ENCODE assay signal across 9 cellular contexts in the genomic region with DNA sequence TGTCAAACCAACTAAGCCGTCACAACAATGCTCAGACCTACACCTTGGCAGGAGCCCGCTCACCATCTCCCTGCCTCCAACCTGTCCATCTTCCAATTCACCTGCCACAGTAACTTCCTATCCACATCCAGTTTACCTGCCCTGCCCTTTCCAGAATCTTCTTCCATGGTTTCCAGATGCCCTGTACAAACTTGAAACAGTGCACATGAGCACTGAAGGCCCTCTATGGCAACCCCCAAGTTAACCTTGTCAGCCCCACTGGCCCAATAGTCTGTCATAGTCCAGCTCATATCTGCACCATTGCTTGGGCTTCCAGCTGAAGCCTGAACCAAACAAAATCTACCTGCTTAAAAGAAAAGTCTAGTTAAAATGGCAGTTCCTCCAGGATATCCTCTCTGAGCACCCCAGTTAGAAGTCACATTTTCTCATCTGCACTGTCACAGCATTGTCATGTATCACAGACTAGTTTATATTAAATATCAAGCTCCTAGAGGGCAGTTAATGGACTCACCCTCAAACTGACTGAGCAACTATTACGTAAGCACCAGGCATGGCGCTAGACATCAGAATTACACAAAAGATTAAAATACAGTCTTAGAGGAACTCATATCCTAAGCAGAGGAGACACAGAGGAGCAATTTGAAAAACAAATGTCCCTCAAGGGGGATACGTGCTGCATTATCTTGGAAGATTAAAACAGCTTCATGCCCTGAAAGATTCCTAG. TPM values are rescaled to one million over a fixed set of nuclear protein-coding genes. Genes with fewer than 3 reads are reported as not detected.
A peak's percentile ranks its signal among the peaks of the same experiment; 100 is the strongest.
DNase-seq lines count a peak whose midpoint lies in the region; ATAC-seq and TF ChIP-seq lines count a peak whose summit lies in the region.
"Had no signal": no experiment of that assay in that cellular context is flagged by ENCODE, and none has a peak within 500 bp of the region (broad histone marks: within the 10 kb centered on the region; RNA-seq: fewer than 3 reads in every experiment).

No MANE protein-coding gene starts in this region.

- no peak overlapping the region for H3K4ac ChIP-seq in IMR-90 (ENCODE audit: low read depth, low read length)

- H3K9me3 Mint-ChIP-seq in T-cell, result no peaks in the 10 kb centered on the region

- no peak overlapping the region for H4K91ac ChIP-seq in IMR-90 (ENCODE audit: insufficient read depth, low read depth, low read length)

- no peak overlapping the region for H2AK9ac ChIP-seq in IMR-90 (replicated peaks; ENCODE audit: low read depth, low read length, poor library complexity)

- dilution Hi-C loops in IMR-90 (cut with HindIII; ENCODE audit: low sequenced_read_pairs, unreplicated experiment), result no loop called here

- H4K20me1 ChIP-seq in IMR-90 (ENCODE audit: insufficient read depth, low read length) (peaks cover 99% of the 10 kb centered on the region), smooth muscle cell (ENCODE audit: low read depth) (peaks cover 100% of the 10 kb centered on the region)

- H3K4me3 Mint-ChIP-seq in T-cell, result peak overlapping the region; percentile 11 to 63 (median 37)

- no peak overlapping the region for H4K8ac ChIP-seq in IMR-90 (ENCODE audit: low read depth in 2 of 2, low read length in 2 of 2)

- peaks cover 100% of the 10 kb centered on the region for H3K79me2 ChIP-seq in smooth muscle cell (ENCODE audit: low read depth)

- ATAC-seq in IMR-90 (ENCODE audit: low read depth) (no peak), T-cell (replicated peaks in 1 of 4) (no peak), esophagus mucosa (peak; percentile 57), SK-N-SH treated with all-trans-retinoic acid at 6 μM for 48 hours (no peak)

- CTCF ChIA-PET in IMR-90 (lab: Yijun Ruan, JAX) (interaction anchor here (1.5 kb wide), 1 partner anchor 88 kb away, joined by 4 read pairs; no protein-coding TSS in a partner anchor), T-cell (lab: Charles Lee) (interaction anchor here (0.7 to 5.2 kb wide), 6 partner anchors 9 to 88 kb away, joined by 3 to 28 read pairs (median 3); partner anchors contain the start of gene NFE2L2 (in 1 of the 2)), GM10248 (lab: Yijun Ruan, JAX) (interaction anchor here (0.7 to 1.7 kb wide), 6 partner anchors 9 to 55 kb away, joined by 3 to 11 read pairs (median 4); no protein-coding TSS in a partner anchor)

- no peak for TF ChIP-seq POLR2A in IMR-90 (IDR thresholded peaks at IDR 0.05; ENCODE audit: low read depth, low read length)

- H2BK120ac ChIP-seq in IMR-90 (ENCODE audit: low read depth, low read length), result no peak overlapping the region

- H3K4me1 Mint-ChIP-seq in T-cell, result peaks cover 85 to 92% (median 91%) of the 10 kb centered on the region in 3 donors

- H3K27me3 ChIP-seq in IMR-90 (ENCODE audit: control insufficient read depth, insufficient read depth, low read length), result no peaks in the 10 kb centered on the region
- no peaks in the 10 kb centered on the region for H3K27me3 ChIP-seq in smooth muscle cell (ENCODE audit: low read depth)

- POLR2A ChIA-PET in IMR-90 (lab: Charles Lee; ENCODE audit: unreplicated experiment) (no interaction called here), T-cell (lab: Charles Lee) (interaction anchor here (0.6 to 2.4 kb wide), 5 partner anchors 10 to 21 kb away, joined by 3 to 9 read pairs (median 4); partner anchors contain the start of gene NFE2L2 (in 2 of the 2)), GM10248 (lab: Yijun Ruan, JAX) (interaction anchor here (1.5 kb wide), 1 partner anchor 12 kb away, joined by 3 read pairs; the partner anchor contains the start of gene NFE2L2)

- intact Hi-C loops in IMR-90 (cut with micrococcal nuclease), result no loop called here

- no peaks in the 10 kb centered on the region for H3K27me3 Mint-ChIP-seq in T-cell

- no peak overlapping the region for H4K5ac ChIP-seq in IMR-90 (ENCODE audit: low read depth, low read length)

- H3K4me1 ChIP-seq in IMR-90 (ENCODE audit: control insufficient read depth, insufficient read depth, low read length) (peaks cover 26% of the 10 kb centered on the region), smooth muscle cell (ENCODE audit: low read depth) (peaks cover 5% of the 10 kb centered on the region)

- DNase-seq in IMR-90, result no peak
- no peak for DNase-seq in T-cell
- DNase-seq in smooth muscle cell (lab: John Stamatoyannopoulos, UW; ENCODE audit: unreplicated experiment), result no peak
- DNase-seq in NCI-H2227 treated with DMSO at 0.1 percent for 48 hours (lab: John Stamatoyannopoulos, UW), result no peak
- no peak for DNase-seq in GM10248 (ENCODE audit: extremely low spot score)
- DNase-seq: NCI-H1092 treated with DMSO at 0.1 percent for 48 hours had no signal

- H3K9me3 ChIP-seq in IMR-90 (ENCODE audit: control insufficient read depth, insufficient read depth, low read length) (no peaks in the 10 kb centered on the region; the same call in 1 of the 2 replicates), smooth muscle cell (replicated peaks; ENCODE audit: low read depth) (no peaks in the 10 kb centered on the region)

- no peak for TF ChIP-seq CTCF in IMR-90 (conservative IDR thresholded peaks at IDR 0.05; ENCODE audit: low read depth, low read length)
- TF ChIP-seq CTCF in smooth muscle cell (IDR thresholded peaks at IDR 0.05; ENCODE audit: borderline replicate concordance, insufficient read depth, poor library complexity, severe bottlenecking), result no peak
- no peak for TF ChIP-seq CTCF in GM10248 (IDR thresholded peaks at IDR 0.05; ENCODE audit: control extremely low read depth, extremely low read depth, low read depth, missing control alignments)

- no peak overlapping the region for H2BK20ac ChIP-seq in IMR-90 (ENCODE audit: low read depth, low read length)

- H3K56ac ChIP-seq in IMR-90 (ENCODE audit: extremely low read depth, insufficient read depth, low read length), result no peak overlapping the region

- H3K36me3 ChIP-seq in IMR-90 (ENCODE audit: control insufficient read depth, insufficient read depth, low read length) (peaks cover 36% of the 10 kb centered on the region), smooth muscle cell (ENCODE audit: low read depth) (no peaks in the 10 kb centered on the region)

- BruUV-seq in IMR-90 (replicated peaks; lab: Mats Ljungman, UMichigan), result no TSS peak

- H3K9me1 ChIP-seq in IMR-90 (ENCODE audit: insufficient read depth, low read length), result peaks cover 40% of the 10 kb centered on the region

- 83% methylated on average over 2 of the region's 5 CpGs; no CpG with 5 or more reads in 1 of the 2 experiments for WGBS in IMR-90 (ENCODE audit: extremely low coverage in 2 of 2, insufficient read length in 1 of 2), 2 experiments
- WGBS in smooth muscle cell (ENCODE audit: low lambda C conversion rate), result 83% methylated on average over 5 of the region's 5 CpGs

- peaks cover 43% of the 10 kb centered on the region for H3K36me3 Mint-ChIP-seq in T-cell

- no peak overlapping the region for H3K18ac ChIP-seq in IMR-90 (ENCODE audit: low read depth, low read length)

- H3K4me3 ChIP-seq in IMR-90 (ENCODE audit: insufficient read depth, low read depth, low read length), result no peak overlapping the region
- H3K4me3 ChIP-seq in smooth muscle cell, result no peak overlapping the region
- H3K4me3 ChIP-seq: lung had no signal

- no peak overlapping the region for H3K14ac ChIP-seq in IMR-90 (replicated peaks; ENCODE audit: low read depth, low read length)

- H3F3A ChIP-seq in smooth muscle cell (ENCODE audit: low read depth), result peaks cover 10% of the 10 kb centered on the region

- in situ Hi-C loops in IMR-90 (cut with MboI; ENCODE audit: low sequenced_read_pairs), result no loop called here

- H3K27ac ChIP-seq in IMR-90 (ENCODE audit: insufficient read depth, low read length), result no peak overlapping the region
- peak overlapping the region; percentile 54 for H3K27ac ChIP-seq in smooth muscle cell (ENCODE audit: low read depth)

- no peak overlapping the region for H3K23ac ChIP-seq in IMR-90 (ENCODE audit: low read depth, low read length)

- H2AK5ac ChIP-seq in IMR-90 (ENCODE audit: low read depth, low read length), result no peak overlapping the region

- H2BK15ac ChIP-seq in IMR-90 (ENCODE audit: low read depth, low read length), result no peak overlapping the region

- H3K9ac ChIP-seq in IMR-90 (ENCODE audit: low read depth, low read length) (no peak overlapping the region), smooth muscle cell (ENCODE audit: low read depth) (no peak overlapping the region)

- H2AFZ ChIP-seq in IMR-90 (replicated peaks; ENCODE audit: low read length, poor library complexity) (no peak overlapping the region), smooth muscle cell (ENCODE audit: low read depth) (no peak overlapping the region)

- TF ChIP-seq RAD21 in IMR-90 (IDR thresholded peaks at IDR 0.05; ENCODE audit: low read length), result no peak

- peak overlapping the region; percentile 64 to 89 for H3K27ac Mint-ChIP-seq in T-cell

- no peak overlapping the region for H2BK5ac ChIP-seq in IMR-90 (ENCODE audit: low read depth, low read length, poor library complexity, severe bottlenecking)

- H3K4me2 ChIP-seq in IMR-90 (ENCODE audit: low read depth, low read length) (no peak overlapping the region), smooth muscle cell (peak overlapping the region; percentile 10)

- peaks cover 0 to 62% of the 10 kb centered on the region in 2 experiments; a peak in 2 of 4 replicates for H3K79me1 ChIP-seq in IMR-90 (ENCODE audit: low read depth in 1 of 2, low read length in 2 of 2)

TF ChIP-seq in IMR-90, 13 proteins besides CTCF, POLR2A, EP300 and RAD21 (continues in another document):
- no peak for TF ChIP-seq MXI1 (IDR thresholded peaks at IDR 0.05; ENCODE audit: borderline replicate concordance, low read depth, low read length)
- TF ChIP-seq CEBPB (IDR thresholded peaks at IDR 0.05; ENCODE audit: low read depth, low read length), result peak; percentile 84
- TF ChIP-seq MAZ (IDR thresholded peaks at IDR 0.05; ENCODE audit: borderline replicate concordance, low read depth, low read length), result no peak

RNA-seq across cellular contexts. Expression of gene NFE2L2, which starts 11.6 kb away (rescaled TPM):
- 72.8 and 83.5 TPM in 2 replicates for total RNA-seq in IMR-90 (2012; rRNA removed)
- polyA plus RNA-seq in IMR-90 (2012; rRNA removed), result 64.7 and 72.7 TPM in 2 replicates
- 24.4 and 31.1 TPM in 2 replicates for polyA plus RNA-seq in IMR-90 (2012; cell fraction: cytosol; rRNA removed)
- polyA plus RNA-seq in IMR-90 (2012; cell fraction: nucleus; rRNA removed; ENCODE audit: low replicate concordance), result 12.9 and 91.4 TPM in 2 replicates
- 10 to 100 TPM; 54.3 to 77.0 (median 73.8) TPM for total RNA-seq in T-cell
- total RNA-seq in esophagus mucosa, result 179 TPM
- total RNA-seq in smooth muscle cell, result 110 and 118 TPM in 2 replicates
- polyA plus RNA-seq in smooth muscle cell, result 64.4 and 68.9 TPM in 2 replicates

RNA-seq across cellular contexts. Expression of gene HNRNPA3, which starts 40.4 kb away (rescaled TPM):
- 18.6 and 35.6 TPM in 2 replicates for total RNA-seq in IMR-90 (2012; rRNA removed)
- polyA plus RNA-seq in IMR-90 (2012; rRNA removed), result 111 and 119 TPM in 2 replicates
- polyA plus RNA-seq in IMR-90 (2012; cell fraction: cytosol; rRNA removed), result 20.4 and 31.8 TPM in 2 replicates
- 9.3 and 76.5 TPM in 2 replicates for polyA plus RNA-seq in IMR-90 (2012; cell fraction: nucleus; rRNA removed; ENCODE audit: low replicate concordance)
- 100 to 1,000 TPM; 134 to 220 (median 151) TPM for total RNA-seq in T-cell
- total RNA-seq in esophagus mucosa, result 142 TPM
- total RNA-seq in smooth muscle cell, result 55.8 and 58.5 TPM in 2 replicates
- 40.3 and 59.6 TPM in 2 replicates for polyA plus RNA-seq in smooth muscle cell
